8 cellular contexts compared by ENCODE assay signal in the genomic region with DNA sequence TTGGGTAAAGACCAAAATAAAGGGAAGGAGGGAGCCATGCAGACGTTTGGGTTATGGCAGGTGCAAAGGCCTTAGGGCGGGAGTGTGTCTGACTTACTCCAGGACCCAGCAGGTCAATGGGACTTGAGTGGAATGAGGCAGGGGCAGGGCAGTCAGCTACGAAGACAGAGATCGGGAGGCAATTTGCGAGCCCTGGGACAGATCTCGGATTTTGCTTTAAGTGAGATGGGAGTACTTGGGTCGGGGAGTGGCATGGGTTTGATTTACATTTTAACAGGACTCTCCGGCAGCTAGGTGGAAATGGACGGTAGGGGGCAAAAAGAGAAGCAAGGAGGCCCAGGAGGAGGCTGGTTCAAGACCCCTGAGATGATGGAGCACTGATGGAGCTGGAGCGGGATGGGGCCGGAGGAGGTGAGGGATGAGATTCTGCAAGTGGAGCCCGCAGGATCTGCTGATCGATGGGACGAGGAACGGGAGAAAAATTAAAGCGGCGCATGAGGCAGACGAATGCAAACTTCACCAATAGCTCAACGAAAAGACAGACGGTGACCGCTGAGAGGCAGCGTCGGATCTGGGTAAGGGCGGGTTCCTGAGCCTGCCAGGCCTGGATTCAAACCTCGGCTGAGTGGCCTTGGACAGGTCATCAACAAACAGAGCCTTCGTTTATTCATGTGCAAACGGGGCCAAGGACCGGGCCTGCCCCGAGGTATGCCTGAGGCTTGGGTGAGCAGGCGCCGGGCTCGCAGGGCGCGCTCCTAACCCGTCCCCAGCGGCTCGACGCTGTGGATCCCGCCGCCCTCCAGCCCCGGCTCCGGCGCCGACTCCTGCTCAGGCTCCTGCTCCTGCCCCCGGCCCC. TPM values are rescaled to one million over a fixed set of nuclear protein-coding genes. Genes with fewer than 3 reads are reported as not detected.
DNase-seq lines count a peak whose midpoint lies in the region; ATAC-seq and TF ChIP-seq lines count a peak whose summit lies in the region.

No MANE protein-coding gene starts in this region.

- no peaks in the 10 kb centered on the region for H3F3A ChIP-seq in Loucy (ENCODE audit: low read depth)

- H3K79me2 ChIP-seq in Loucy (ENCODE audit: insufficient read depth, low read length): peaks cover 41% of the 10 kb centered on the region

- H3K4me2 ChIP-seq in Loucy (ENCODE audit: low read depth, low read length, poor library complexity, severe bottlenecking): peak overlapping the region; percentile 82

- intact Hi-C loops in psoas muscle (cut with DNase I): loop anchor here (5.0 to 10.0 kb wide), 3 partner anchors 67 to 137 kb away; a partner anchor contains a TSS
- intact Hi-C loops in vagina (cut with DNase I): loop anchor here (10.0 kb wide), 1 partner anchor 63 kb away; a partner anchor contains a TSS

- in situ Hi-C loops in HAP-1 (cut with MboI; ENCODE audit: low sequenced_read_pairs) (no loop called here), SK-MEL-5 (cut with HindIII; ENCODE audit: low pct_unique_long_range_greater_than_20kb, low sequenced_read_pairs) (no loop called here)

- no peaks in the 10 kb centered on the region for H3K27me3 ChIP-seq in HAP-1 (ENCODE audit: low read depth)
- no peaks in the 10 kb centered on the region for H3K27me3 ChIP-seq in Loucy (ENCODE audit: insufficient read depth, low read length, poor library complexity, severe bottlenecking)
- H3K27me3 ChIP-seq in right atrium auricular region: no peaks in the 10 kb centered on the region
- H3K27me3 ChIP-seq in psoas muscle (ENCODE audit: insufficient read depth in 3 of 3, low read length in 2 of 3): no peaks in the 10 kb centered on the region
- no peaks in the 10 kb centered on the region for H3K27me3 ChIP-seq in vagina

- H3K9ac ChIP-seq in Loucy (ENCODE audit: low read depth, low read length, poor library complexity, severe bottlenecking): peak overlapping the region; percentile 69

- WGBS in psoas muscle, 3 donors: 6 to 14% (median 13%) methylated on average over 30 to 45 of the region's 45 CpGs

- peak; percentile 63 to 72 (median 69) for ATAC-seq in psoas muscle

- no peaks in the 10 kb centered on the region for H3K9me2 ChIP-seq in Loucy (replicated peaks; ENCODE audit: low read depth, low read length)

- no peaks in the 10 kb centered on the region for H3K9me3 ChIP-seq in HAP-1
- H3K9me3 ChIP-seq in Loucy (ENCODE audit: insufficient read depth, low read depth, low read length): no peaks in the 10 kb centered on the region
- H3K9me3 ChIP-seq in right atrium auricular region: no peaks in the 10 kb centered on the region
- no peaks in the 10 kb centered on the region for H3K9me3 ChIP-seq in psoas muscle
- H3K9me3 ChIP-seq in vagina: no peaks in the 10 kb centered on the region

- peaks cover 10% of the 10 kb centered on the region for H3K4me1 ChIP-seq in HAP-1
- H3K4me1 ChIP-seq in Loucy (ENCODE audit: insufficient read depth, low read length, poor library complexity, severe bottlenecking): peaks cover 37% of the 10 kb centered on the region
- peaks cover 0 to 25% of the 10 kb centered on the region in 2 donors for H3K4me1 ChIP-seq in right atrium auricular region
- peaks cover 27% of the 10 kb centered on the region for H3K4me1 ChIP-seq in psoas muscle
- peaks cover 28% of the 10 kb centered on the region for H3K4me1 ChIP-seq in vagina

- H4K20me1 ChIP-seq in Loucy (ENCODE audit: insufficient read depth, low read length, poor library complexity, severe bottlenecking): peaks cover 5% of the 10 kb centered on the region

- H3K27ac ChIP-seq in angular gyrus (ENCODE audit: low read depth, low read length): peak overlapping the region; percentile 77
- H3K27ac ChIP-seq in right atrium auricular region: peak overlapping the region; percentile 88 to 94
- H3K27ac ChIP-seq in psoas muscle: peak overlapping the region; percentile 95
- H3K27ac ChIP-seq in vagina: peak overlapping the region; percentile 88

- peak in 1 of 2 donors; percentile 37 for TF ChIP-seq POLR2A in vagina (IDR thresholded peaks at IDR 0.05)

- TF ChIP-seq CTCF in GM12864 (IDR thresholded peaks at IDR 0.05; ENCODE audit: low read depth, low read length, missing control alignments) (peak; percentile 53), Loucy (conservative IDR thresholded peaks at IDR 0.05; ENCODE audit: low read length) (peak; percentile 61), right atrium auricular region (IDR thresholded peaks at IDR 0.05) (no peak), psoas muscle (IDR thresholded peaks at IDR 0.05) (peak; percentile 14), vagina (IDR thresholded peaks at IDR 0.05) (peak in 1 of 3 experiments; percentile 21)

- no peak for DNase-seq in GM12864 (ENCODE audit: low read depth)
- DNase-seq in HAP-1 (ENCODE audit: low spot score in 2 of 2): peak; percentile 78 to 91
- peak; percentile 81 for DNase-seq in SK-MEL-5 (ENCODE audit: low read depth, low spot score)
- DNase-seq in right atrium auricular region (ENCODE audit: low spot score): peak; percentile 81
- DNase-seq in psoas muscle: peak; percentile 77 to 88
- peak in 1 of 2 donors; percentile 92 for DNase-seq in vagina (ENCODE audit: extremely low spot score in 2 of 2)

- peak overlapping the region; percentile 89 for H2AFZ ChIP-seq in Loucy (ENCODE audit: low read length)

- H3K36me3 ChIP-seq in HAP-1 (replicated peaks): peaks cover 24% of the 10 kb centered on the region
- no peaks in the 10 kb centered on the region for H3K36me3 ChIP-seq in Loucy (ENCODE audit: insufficient read depth, low read length)
- H3K36me3 ChIP-seq in right atrium auricular region: peaks cover 13% of the 10 kb centered on the region
- peaks cover 0 to 16% of the 10 kb centered on the region in 2 donors for H3K36me3 ChIP-seq in psoas muscle (ENCODE audit: insufficient read depth in 1 of 2, low read depth in 1 of 2)
- peaks cover 0 to 14% of the 10 kb centered on the region in 2 donors for H3K36me3 ChIP-seq in vagina

- H3K4me3 ChIP-seq in GM12864 (ENCODE audit: low read depth, low read length) (peak overlapping the region; percentile 61), HAP-1 (peak overlapping the region; percentile 99), Loucy (ENCODE audit: low read length, poor library complexity, severe bottlenecking) (peak overlapping the region; percentile 81), right atrium auricular region (peak overlapping the region; percentile 42 to 86), psoas muscle (peak overlapping the region; percentile 91), vagina (peak overlapping the region; percentile 67 to 94)

RNA-seq across cellular contexts. Expression of a gene that starts 0.8 kb away (rescaled TPM):
- 51.1 and 58.0 TPM in 2 replicates for total RNA-seq in SK-MEL-5 (2014; rRNA removed; shearing (Covaris generic))
- 119 and 134 TPM in 2 replicates for polyA plus RNA-seq in SK-MEL-5 (2015; cell fraction: cytosol; rRNA removed)
- 131 and 134 TPM in 2 replicates for polyA plus RNA-seq in SK-MEL-5 (2015; cell fraction: nucleus; rRNA removed)
- total RNA-seq in right atrium auricular region (10 to 100 TPM; 43.6 to 48.8 TPM), psoas muscle (10 to 100 TPM; 34.1 to 50.5 (median 40.7) TPM), vagina (67.0 TPM)
- 10 to 100 TPM; 35.8 to 52.5 (median 46.0) TPM for polyA plus RNA-seq in psoas muscle

RNA-seq across cellular contexts. Expression of a gene that starts 26.8 kb away (rescaled TPM):
- total RNA-seq in SK-MEL-5 (2014; rRNA removed; shearing (Covaris generic)): 146 and 157 TPM in 2 replicates
- 194 and 200 TPM in 2 replicates for polyA plus RNA-seq in SK-MEL-5 (2015; cell fraction: cytosol; rRNA removed)
- 55.7 and 57.4 TPM in 2 replicates for polyA plus RNA-seq in SK-MEL-5 (2015; cell fraction: nucleus; rRNA removed)
- total RNA-seq in right atrium auricular region (1 to 10 TPM in 1 of 2 donors, under 1 TPM in 1; 0.33 to 4.2 TPM), psoas muscle (1 to 10 TPM in 3 of 4 donors, under 1 TPM in 1; 0.78 to 7.7 (median 2.5) TPM), vagina (15.7 TPM)
- 10 to 100 TPM in 1 of 3 donors, 1 to 10 TPM in 1, under 1 TPM in 1; 0.74 to 16.3 (median 2.1) TPM for polyA plus RNA-seq in psoas muscle

RNA-seq across cellular contexts. Expression of a gene that starts 55.0 kb away (rescaled TPM):
- 62.5 and 63.0 TPM in 2 replicates for total RNA-seq in SK-MEL-5 (2014; rRNA removed; shearing (Covaris generic))
- polyA plus RNA-seq in SK-MEL-5 (2015; cell fraction: cytosol; rRNA removed): 82.6 and 95.7 TPM in 2 replicates
- 94.4 and 114 TPM in 2 replicates for polyA plus RNA-seq in SK-MEL-5 (2015; cell fraction: nucleus; rRNA removed)
- total RNA-seq in right atrium auricular region (10 to 100 TPM; 24.3 to 27.0 TPM), psoas muscle (10 to 100 TPM; 23.9 to 31.4 (median 29.3) TPM), vagina (30.9 TPM)
- polyA plus RNA-seq in psoas muscle: 10 to 100 TPM; 16.6 to 29.2 (median 21.1) TPM

Comparison
In these comparisons a context has a peak if more than half of its experiments do, and no peak if none do; other contexts are left out.
1. CTCF ChIP-seq: peak in GM12864 (single experiment), Loucy (single experiment) and psoas muscle (single experiment); none in right atrium auricular region (0 of 2).
2. Peak in every context shown above with its lines, with median percentiles within 50 percentile points of each other: H3K4me3 ChIP-seq and H3K27ac ChIP-seq.